In genomic region chr5:126014691-126015090, GRCh38 we compare ENCODE assay signal across 22 cellular contexts.
DNase-seq lines count a peak whose midpoint lies in the region; ATAC-seq and TF ChIP-seq lines count a peak whose summit lies in the region.
"Had no signal": no experiment of that assay in that cellular context is flagged by ENCODE, and none has a peak within 500 bp of the region (broad histone marks: within the 10 kb centered on the region; RNA-seq: fewer than 3 reads in every experiment).

No MANE protein-coding gene starts in this region.

- in situ Hi-C loops in HAP-1 (cut with MboI; ENCODE audit: low sequenced_read_pairs), result no loop called here

- no peaks in the 10 kb centered on the region for H3K9me3 Mint-ChIP-seq in osteocyte (ENCODE audit: unreplicated experiment)
- H3K9me3 Mint-ChIP-seq: activated B cell treated with CpG ODN at 0.5 μM for 24 hours; activated CD4-positive, alpha-beta memory T cell treated with anti-CD3 and anti-CD28 coated beads for 36 hours had no signal

- peak; percentile 46 to 75 for DNase-seq in HAP-1 (ENCODE audit: low spot score in 2 of 2)
- peak; percentile 24 for DNase-seq in astrocyte of the hippocampus (ENCODE audit: low read depth, low spot score)
- peak; percentile 18 for DNase-seq in left kidney (ENCODE audit: low read depth, low spot score)
- DNase-seq in osteocyte (ENCODE audit: extremely low spot score, unreplicated experiment), result no peak
- DNase-seq in activated naive CD4-positive, alpha-beta T cell treated with Interleukin-2 at 50 U/mL for 16 hours, result no peak
- DNase-seq: activated B cell treated with CpG ODN at 0.5 μM for 24 hours; activated CD4-positive, alpha-beta memory T cell treated with anti-CD3 and anti-CD28 coated beads for 36 hours; activated CD8-positive, alpha-beta memory T cell treated with anti-CD3 and anti-CD28 coated beads, Interleukin-2, amount 50 U/mL, for 48 hours; cortex of kidney; HCEC 1CT; lower lobe of right lung; NCI-H2029; pancreas; right lobe of liver; SHP77; stimulated activated CD4-positive, alpha-beta T cell treated with anti-CD3 and anti-CD28 coated beads, Interleukin-15, amount 100 ng/mL, for 24 hours; stimulated activated naive CD8-positive, alpha-beta T cell treated with anti-CD3 and anti-CD28 coated beads, Interleukin-15, Interleukin-2, amounts not matched to agents 100 U/mL and 50 U/mL, for 24 hours; thyroid gland had no signal

- ATAC-seq in HG03520 (IDR thresholded peaks at IDR 0.05; ENCODE audit: unreplicated experiment), result no peak
- ATAC-seq in HG03108 (IDR thresholded peaks at IDR 0.05; ENCODE audit: unreplicated experiment), result no peak
- ATAC-seq in GM21528 (IDR thresholded peaks at IDR 0.05; ENCODE audit: low FRiP score, unreplicated experiment), result no peak
- ATAC-seq: lower lobe of right lung; pancreas; stimulated activated naive CD8-positive, alpha-beta T cell treated with anti-CD3 and anti-CD28 coated beads, Interleukin-15, Interleukin-2, amounts not matched to agents 100 U/mL and 50 U/mL, for 24 hours had no signal

- no peak overlapping the region for H3K4me3 Mint-ChIP-seq in osteocyte (ENCODE audit: unreplicated experiment)
- H3K4me3 Mint-ChIP-seq: activated B cell treated with CpG ODN at 0.5 μM for 24 hours; activated CD4-positive, alpha-beta memory T cell treated with anti-CD3 and anti-CD28 coated beads for 36 hours; CD14-positive monocyte had no signal

- no peaks in the 10 kb centered on the region for H3K27me3 ChIP-seq in HAP-1 (ENCODE audit: low read depth)
- H3K27me3 ChIP-seq: pancreas, right lobe of liver, thyroid gland had no signal

- H3K36me3 ChIP-seq in HAP-1 (replicated peaks), result no peaks in the 10 kb centered on the region
- H3K36me3 ChIP-seq: lower lobe of right lung, pancreas, right lobe of liver, thyroid gland had no signal

- H3K36me3 Mint-ChIP-seq in osteocyte (ENCODE audit: unreplicated experiment), result no peaks in the 10 kb centered on the region
- H3K36me3 Mint-ChIP-seq: activated CD4-positive, alpha-beta memory T cell treated with anti-CD3 and anti-CD28 coated beads for 36 hours; CD14-positive monocyte had no signal

- H3K4me3 ChIP-seq in HAP-1, result no peak overlapping the region
- H3K4me3 ChIP-seq: lower lobe of right lung, pancreas, right lobe of liver, thyroid gland had no signal

- H3K27ac Mint-ChIP-seq in osteocyte (ENCODE audit: unreplicated experiment), result peak overlapping the region; percentile 49
- H3K27ac Mint-ChIP-seq: activated B cell treated with CpG ODN at 0.5 μM for 24 hours; activated CD4-positive, alpha-beta memory T cell treated with anti-CD3 and anti-CD28 coated beads for 36 hours; CD14-positive monocyte had no signal

- no peaks in the 10 kb centered on the region for H3K27me3 Mint-ChIP-seq in osteocyte (ENCODE audit: unreplicated experiment)
- H3K27me3 Mint-ChIP-seq: activated CD4-positive, alpha-beta memory T cell treated with anti-CD3 and anti-CD28 coated beads for 36 hours had no signal

- no peak for TF ChIP-seq CTCF in osteocyte (IDR thresholded peaks at IDR 0.05)

- H3K9me3 ChIP-seq in HAP-1, result no peaks in the 10 kb centered on the region
- H3K9me3 ChIP-seq: lower lobe of right lung, pancreas, right lobe of liver, thyroid gland had no signal

- peaks cover 11% of the 10 kb centered on the region for H3K4me1 ChIP-seq in HAP-1
- H3K4me1 ChIP-seq: lower lobe of right lung, right lobe of liver had no signal

- peaks cover 20% of the 10 kb centered on the region for H3K4me1 Mint-ChIP-seq in osteocyte (ENCODE audit: unreplicated experiment)
- H3K4me1 Mint-ChIP-seq: activated B cell treated with CpG ODN at 0.5 μM for 24 hours, CD14-positive monocyte had no signal

Comparison
In these comparisons a context has a peak if more than half of its experiments do, and no peak if none do; other contexts are left out.
1. DNase-seq: peak in HAP-1 (2 of 2), astrocyte of the hippocampus (single experiment) and left kidney (single experiment); none in osteocyte (single experiment) and activated naive CD4-positive, alpha-beta T cell treated with Interleukin-2 at 50 U/mL for 16 hours (single experiment).